Comparison of ENCODE assay signal across 10 cellular contexts in the genomic region with DNA sequence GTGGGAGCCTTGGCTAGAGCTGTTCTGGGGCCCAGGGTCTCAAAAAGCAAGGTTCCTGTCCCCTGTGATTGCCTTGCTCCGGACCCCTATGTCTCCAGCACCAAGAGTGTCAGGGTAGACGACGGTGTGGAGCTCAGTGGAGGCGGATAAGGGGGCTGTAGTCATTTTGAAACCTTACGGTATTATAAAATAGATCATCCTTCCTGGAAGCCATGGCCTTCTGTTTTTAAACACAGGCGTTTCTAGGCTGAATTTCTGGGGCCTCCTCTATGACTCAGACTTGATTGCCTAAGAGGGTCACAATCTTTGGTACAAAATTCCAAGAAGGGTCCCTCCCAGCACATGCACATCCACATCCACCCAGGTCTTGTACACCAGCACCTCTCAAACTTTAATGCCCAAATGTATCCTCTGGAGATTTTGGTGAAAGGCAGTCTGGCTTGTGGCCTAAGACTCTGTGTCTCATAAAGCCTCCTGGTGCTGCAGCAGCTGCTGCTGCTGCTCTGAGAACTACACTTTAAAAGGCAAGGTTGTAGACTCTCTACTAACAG.
DNase-seq lines count a peak whose midpoint lies in the region; ATAC-seq, FAIRE-seq and TF ChIP-seq lines count a peak whose summit lies in the region.
"Had no signal": no experiment of that assay in that cellular context is flagged by ENCODE, and none has a peak within 500 bp of the region (broad histone marks: within the 10 kb centered on the region; RNA-seq: fewer than 3 reads in every experiment).

No MANE protein-coding gene starts in this region.

- peaks cover 2% of the 10 kb centered on the region for H3K36me3 Mint-ChIP-seq in T-helper 17 cell (ENCODE audit: low read depth)

- H3K27me3 Mint-ChIP-seq in T-helper 17 cell = no peaks in the 10 kb centered on the region

- TF ChIP-seq CTCF in fibroblast of the aortic adventitia (IDR thresholded peaks at IDR 0.05; ENCODE audit: insufficient read depth, low read length) = no peak

- H3K27ac Mint-ChIP-seq in T-helper 17 cell = peak overlapping the region; percentile 92

- no peak overlapping the region for H3K4me3 ChIP-seq in fibroblast of the aortic adventitia (ENCODE audit: low read depth, low read length)

- DNase-seq in ELR (ENCODE audit: low read depth) (peak; percentile 64), T-helper 17 cell (no peak), fibroblast of the aortic adventitia (ENCODE audit: low read depth) (peak; percentile 82), GM19239 (ENCODE audit: insufficient read length, low spot score) (no peak), NCI-H748 treated with DMSO at 0.1 percent for 48 hours (lab: John Stamatoyannopoulos, UW) (no peak), NCI-H2029 (lab: John Stamatoyannopoulos, UW) (no peak)
- peak; percentile 63 for DNase-seq in stimulated activated CD8-positive, alpha-beta memory T cell treated with anti-CD3 and anti-CD28 coated beads, Interleukin-4, amount 100 ng/mL, for 48 hours

- no peak for FAIRE-seq in GM19239 (lab: Jason Lieb, UNC)
- FAIRE-seq: endometrium, H1 had no signal

- H3K9me3 ChIP-seq in T-helper 17 cell (ENCODE audit: control insufficient read depth, low read length, poor library complexity, severe bottlenecking) = no peaks in the 10 kb centered on the region

- peaks cover 32% of the 10 kb centered on the region for H3K4me1 Mint-ChIP-seq in T-helper 17 cell

- ATAC-seq in HG02678 (IDR thresholded peaks at IDR 0.05; ENCODE audit: unreplicated experiment) = peak; percentile 15
- peak; percentile 44 for ATAC-seq in T-helper 17 cell

- H3K4me3 Mint-ChIP-seq in T-helper 17 cell = peak overlapping the region; percentile 28

Comparison
In these comparisons a context has a peak if more than half of its experiments do, and no peak if none do; other contexts are left out.
1. DNase-seq: peak in ELR (single experiment), fibroblast of the aortic adventitia (single experiment) and stimulated activated CD8-positive, alpha-beta memory T cell treated with anti-CD3 and anti-CD28 coated beads, Interleukin-4, amount 100 ng/mL, for 48 hours (single experiment); none in T-helper 17 cell (0 of 3), GM19239 (single experiment), NCI-H748 treated with DMSO at 0.1 percent for 48 hours (single experiment) and NCI-H2029 (single experiment).